In genomic region chr15:90286678-90287077, GRCh38 we compare ENCODE assay signal across 8 cellular contexts. TPM values are rescaled to one million over a fixed set of nuclear protein-coding genes. Genes with fewer than 3 reads are reported as not detected.
DNase-seq lines count a peak whose midpoint lies in the region; TF ChIP-seq lines count a peak whose summit lies in the region.

No MANE protein-coding gene starts in this region.

- intact Hi-C loops in ovary (cut with DNase I), result no loop called here

- no peaks in the 10 kb centered on the region for H3K36me3 ChIP-seq in ovary

- in situ Hi-C loops in astrocyte of the cerebellum (cut with HindIII; ENCODE audit: low sequenced_read_pairs), result no loop called here

- H3K4me1 ChIP-seq in ovary (ENCODE audit: insufficient read depth), result no peaks in the 10 kb centered on the region

- DNase-seq in stimulated activated CD4-positive, alpha-beta T cell treated with anti-CD3 and anti-CD28 coated beads, Interleukin-2, amount 100 ng/mL, for 4 hours (ENCODE audit: low read depth), result peak; percentile 25
- DNase-seq in stimulated activated CD4-positive, alpha-beta T cell treated with anti-CD3 and anti-CD28 coated beads, Interleukin-4, amount 100 ng/mL, for 1 hour, result no peak
- DNase-seq in NOMO-1 treated with dmso at 0.1 percent for 144 hours (lab: John Stamatoyannopoulos, UW; ENCODE audit: unreplicated experiment) (peak; percentile 16), astrocyte of the cerebellum (ENCODE audit: low read depth) (no peak), lung microvascular endothelial cell (ENCODE audit: low read depth in 2 of 2) (peak; percentile 65 to 79), midbrain (lab: John Stamatoyannopoulos, UW) (no peak), amygdala (lab: John Stamatoyannopoulos, UW) (no peak), ovary (no peak)

- TF ChIP-seq CTCF in astrocyte of the cerebellum (IDR thresholded peaks at IDR 0.05; ENCODE audit: low read depth, low read length, missing control alignments) (peak; percentile 49), ovary (IDR thresholded peaks at IDR 0.05) (no peak)

- TF ChIP-seq POLR2A in ovary (IDR thresholded peaks at IDR 0.05), result no peak

- TF ChIP-seq EP300 in ovary (IDR thresholded peaks at IDR 0.05), result no peak

- H3K4me3 ChIP-seq in astrocyte of the cerebellum (ENCODE audit: low read depth, low read length) (no peak overlapping the region), ovary (no peak overlapping the region)

- no peak overlapping the region for H3K27ac ChIP-seq in ovary

- no peaks in the 10 kb centered on the region for H3K27me3 ChIP-seq in ovary

- no peaks in the 10 kb centered on the region for H3K9me3 ChIP-seq in ovary

RNA-seq across cellular contexts. Expression of gene NGRN, which starts 21.2 kb away (rescaled TPM):
- total RNA-seq in lung microvascular endothelial cell, result 45.5 and 91.7 TPM in 2 replicates
- total RNA-seq in ovary, result 100 to 1,000 TPM in 3 of 7 donors, 10 to 100 TPM in 4; 52.8 to 111 (median 86.0) TPM
- polyA plus RNA-seq in ovary, result 100 to 1,000 TPM in 1 of 2 donors, 10 to 100 TPM in 1; 69.8 to 112 TPM

RNA-seq across cellular contexts. Expression of gene TTLL13, which starts 37.3 kb away (rescaled TPM):
- total RNA-seq in lung microvascular endothelial cell (under 0.01 TPM in 2 replicates), ovary (under 1 TPM in 3 of 7 donors, not detected in 4; 0.10 to 0.15 (median 0.13) TPM)
- under 1 TPM; 0.04 to 0.33 TPM for polyA plus RNA-seq in ovary

RNA-seq across cellular contexts. Expression of gene GDPGP1, which starts 52.7 kb away (rescaled TPM):
- total RNA-seq in lung microvascular endothelial cell (6.3 and 8.7 TPM in 2 replicates), ovary (1 to 10 TPM; 2.5 to 9.3 (median 8.3) TPM)
- 1 to 10 TPM; 2.0 to 3.0 TPM for polyA plus RNA-seq in ovary

RNA-seq across cellular contexts. Expression of gene CIB1, which starts 52.9 kb away (rescaled TPM):
- 31.2 and 36.0 TPM in 2 replicates for total RNA-seq in lung microvascular endothelial cell
- total RNA-seq in ovary, result 10 to 100 TPM; 18.5 to 68.8 (median 45.0) TPM
- polyA plus RNA-seq in ovary, result 10 to 100 TPM; 40.2 to 53.6 TPM

Comparison
In these comparisons a context has a peak if more than half of its experiments do, and no peak if none do; other contexts are left out.
1. DNase-seq: peak in stimulated activated CD4-positive, alpha-beta T cell treated with anti-CD3 and anti-CD28 coated beads, Interleukin-2, amount 100 ng/mL, for 4 hours (single experiment), NOMO-1 treated with dmso at 0.1 percent for 144 hours (single experiment) and lung microvascular endothelial cell (2 of 2); none in stimulated activated CD4-positive, alpha-beta T cell treated with anti-CD3 and anti-CD28 coated beads, Interleukin-4, amount 100 ng/mL, for 1 hour (single experiment), astrocyte of the cerebellum (single experiment), midbrain (single experiment), amygdala (0 of 56) and ovary (0 of 5).